ENCODE assay signal across 30 cellular contexts in the genomic region with DNA sequence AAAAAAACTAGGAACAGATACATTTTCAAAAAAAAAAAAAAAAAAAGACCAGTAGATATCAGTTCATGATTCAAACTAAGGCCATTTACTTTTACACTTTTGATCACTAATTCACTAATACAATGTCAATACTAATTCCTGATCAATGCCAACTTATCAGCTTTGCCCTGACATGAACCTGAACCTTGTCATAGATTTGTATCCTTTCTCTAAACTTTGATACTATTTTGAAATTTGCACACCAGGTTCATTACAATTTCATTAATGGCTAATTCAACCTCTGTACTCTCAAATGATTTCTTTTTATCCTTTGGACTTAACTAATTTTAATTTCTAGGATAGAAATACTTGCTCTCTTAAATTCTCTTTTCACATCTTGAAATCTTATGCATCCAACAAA. TPM values are rescaled to one million over a fixed set of nuclear protein-coding genes. Genes with fewer than 3 reads are reported as not detected.
"Had no signal": no experiment of that assay in that cellular context is flagged by ENCODE, and none has a peak within 500 bp of the region (broad histone marks: within the 10 kb centered on the region; RNA-seq: fewer than 3 reads in every experiment).

No MANE protein-coding gene starts in this region.

- H3K9me3 ChIP-seq: left lung, neutrophil, right atrium auricular region, stomach, testis, thyroid gland, transverse colon, upper lobe of left lung, vagina had no signal

- H3K27ac ChIP-seq: hepatocyte, left lung, neural progenitor cell, neutrophil, right atrium auricular region, skin epidermis, stomach, testis, thyroid gland, transverse colon, upper lobe of left lung, vagina had no signal

- H3K36me3 ChIP-seq: left lung, neural progenitor cell, neutrophil, right atrium auricular region, stomach, thyroid gland, transverse colon, upper lobe of left lung, vagina had no signal

- DNase-seq: islet precursor cell; kidney glomerular epithelial cell; left cardiac atrium; left lung; mesendoderm; naive B cell; natural killer cell; nephron progenitor cell; occipital lobe; stimulated activated CD4-positive, alpha-beta T cell treated with anti-CD3 and anti-CD28 coated beads, Interleukin-12 subunit alpha, Interleukin-12 subunit beta, amount 100 ng/mL, for 4 hours; stimulated activated CD4-positive, alpha-beta T cell treated with anti-CD3 and anti-CD28 coated beads, Interleukin-15, amount 100 ng/mL, for 24 hours; stimulated activated CD4-positive, alpha-beta T cell treated with anti-CD3 and anti-CD28 coated beads, Interleukin-2, amount 100 ng/mL, for 24 hours; stimulated activated CD4-positive, alpha-beta T cell treated with anti-CD3 and anti-CD28 coated beads, Interleukin-4, amount 100 ng/mL, for 1 hour; stimulated activated naive B cell treated with anti-CD40 and anti-IgM and Interleukin-4, amounts not matched to agents 10 μg/mL and 1 μg/mL and 100 μg/mL, for 72 hours; stimulated activated naive CD8-positive, alpha-beta T cell treated with anti-CD3 and anti-CD28 coated beads, Interleukin-15, Interleukin-2, amounts not matched to agents 100 U/mL and 50 U/mL, for 24 hours; stomach; testis; thyroid gland; transverse colon; upper lobe of left lung had no signal

- H3K27me3 ChIP-seq: hepatocyte, left lung, neural progenitor cell, neutrophil, right atrium auricular region, stomach, testis, thyroid gland, transverse colon, upper lobe of left lung, vagina had no signal

- H3K4me1 ChIP-seq: left lung, neural progenitor cell, right atrium auricular region, stomach, testis, thyroid gland, transverse colon, upper lobe of left lung, vagina had no signal

- H3K4me3 ChIP-seq: hepatocyte, left lung, lung, neural progenitor cell, right atrium auricular region, skin epidermis, stomach, testis, thyroid gland, transverse colon, upper lobe of left lung, vagina had no signal

- ATAC-seq: left cardiac atrium; left lung; natural killer cell; sciatic nerve; stimulated activated naive B cell treated with anti-CD40 and anti-IgM and Interleukin-4, amounts not matched to agents 10 μg/mL and 1 μg/mL and 100 μg/mL, for 72 hours; stimulated activated naive CD8-positive, alpha-beta T cell treated with anti-CD3 and anti-CD28 coated beads, Interleukin-15, Interleukin-2, amounts not matched to agents 100 U/mL and 50 U/mL, for 24 hours had no signal

RNA-seq across cellular contexts. Expression of a gene that starts 37.7 kb away (rescaled TPM):
- total RNA-seq: left cardiac atrium, mesothelial cell of epicardium, mononuclear cell, natural killer cell, occipital lobe, right atrium auricular region, sciatic nerve, thyroid gland, vagina had no signal
